In the genomic region with DNA sequence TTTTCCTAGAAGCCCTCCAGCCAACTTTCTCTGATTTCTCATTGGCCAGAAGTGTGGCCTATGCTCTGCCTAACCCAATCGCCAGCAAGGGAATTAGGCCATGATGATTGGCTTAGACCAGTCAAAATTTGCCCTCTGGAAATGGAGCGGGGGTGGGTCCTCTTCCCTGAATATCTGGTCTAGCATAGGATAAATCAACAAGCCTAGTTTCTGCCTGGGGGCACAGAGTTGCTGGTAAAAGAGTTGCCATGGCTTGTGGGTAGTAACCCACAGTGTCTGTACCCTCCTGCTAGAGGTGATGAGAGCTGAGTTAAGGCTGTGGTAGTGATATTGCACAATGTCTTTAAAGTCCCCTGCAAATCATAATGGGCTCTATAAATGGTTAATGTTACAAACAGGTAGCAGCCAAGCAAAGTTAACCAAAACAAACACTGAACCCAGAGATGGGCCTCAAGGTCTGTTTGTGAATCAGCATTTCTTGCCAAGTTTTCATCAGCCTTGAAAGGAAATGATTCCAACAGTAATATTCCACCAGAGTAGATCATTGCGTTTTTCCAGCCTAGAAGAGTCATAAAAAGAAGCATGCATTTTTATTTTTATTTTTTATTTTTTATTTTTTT, we compare ENCODE assay signal across 12 cellular contexts. TPM values are rescaled to one million over a fixed set of nuclear protein-coding genes. Genes with fewer than 3 reads are reported as not detected.
DNase-seq lines count a peak whose midpoint lies in the region; ATAC-seq and TF ChIP-seq lines count a peak whose summit lies in the region.
"Had no signal": no experiment of that assay in that cellular context is flagged by ENCODE, and none has a peak within 500 bp of the region (broad histone marks: within the 10 kb centered on the region; RNA-seq: fewer than 3 reads in every experiment).

No MANE protein-coding gene starts in this region.

- H3K4me1 ChIP-seq in DND-41 (ENCODE audit: insufficient read depth, low read length) = no peaks in the 10 kb centered on the region
- peaks cover 3% of the 10 kb centered on the region for H3K4me1 ChIP-seq in mucosa of descending colon (ENCODE audit: low read depth)
- peaks cover 0 to 1% (median 0%) of the 10 kb centered on the region in 4 donors for H3K4me1 ChIP-seq in sigmoid colon
- H3K4me1 ChIP-seq: psoas muscle had no signal

- H3K27me3 Mint-ChIP-seq in activated naive CD8-positive, alpha-beta T cell treated with anti-CD3 and anti-CD28 coated beads, Interleukin-2, amount 50 U/mL, for 24 hours = no peaks in the 10 kb centered on the region

- no peak overlapping the region for H3K4me2 ChIP-seq in DND-41 (ENCODE audit: insufficient read depth, low read length)

- H3K27me3 ChIP-seq in DND-41 (ENCODE audit: insufficient read depth, low read length, poor library complexity) (no peaks in the 10 kb centered on the region), sigmoid colon (no peaks in the 10 kb centered on the region)

- H4K20me1 ChIP-seq in DND-41 (ENCODE audit: insufficient read depth, low read length) = no peaks in the 10 kb centered on the region

- peaks cover 39% of the 10 kb centered on the region for H3K4me1 Mint-ChIP-seq in activated naive CD8-positive, alpha-beta T cell treated with anti-CD3 and anti-CD28 coated beads, Interleukin-2, amount 50 U/mL, for 24 hours

- H3K4me3 ChIP-seq in DND-41 (ENCODE audit: low read depth in 1 of 2, low read length in 2 of 2) (no peak overlapping the region), LNCaP clone FGC (ENCODE audit: low read depth, low read length) (no peak overlapping the region), mucosa of descending colon (no peak overlapping the region), sigmoid colon (no peak overlapping the region)
- H3K4me3 ChIP-seq: psoas muscle had no signal

- H3K36me3 ChIP-seq in DND-41 (ENCODE audit: insufficient read depth, low read length) = no peaks in the 10 kb centered on the region
- no peaks in the 10 kb centered on the region for H3K36me3 ChIP-seq in mucosa of descending colon (ENCODE audit: low read depth)
- H3K36me3 ChIP-seq in sigmoid colon = peaks cover 0 to 34% (median 16%) of the 10 kb centered on the region in 4 donors

- H3K27ac ChIP-seq in DND-41 (ENCODE audit: low read length) (no peak overlapping the region), sigmoid colon (no peak overlapping the region), caudate nucleus (ENCODE audit: low read depth, low read length) (no peak overlapping the region)
- H3K27ac ChIP-seq: psoas muscle had no signal

- H3K79me2 ChIP-seq in DND-41 (ENCODE audit: insufficient read depth, low read length) = no peaks in the 10 kb centered on the region

- H3K9me3 Mint-ChIP-seq in activated naive CD8-positive, alpha-beta T cell treated with anti-CD3 and anti-CD28 coated beads, Interleukin-2, amount 50 U/mL, for 24 hours = no peaks in the 10 kb centered on the region

- no peak overlapping the region for H3K9ac ChIP-seq in DND-41 (ENCODE audit: low read depth, low read length)

- H3K27ac Mint-ChIP-seq in activated naive CD8-positive, alpha-beta T cell treated with anti-CD3 and anti-CD28 coated beads, Interleukin-2, amount 50 U/mL, for 24 hours = peak overlapping the region; percentile 2

- no peak overlapping the region for H2AFZ ChIP-seq in DND-41 (ENCODE audit: low read depth, low read length)

- no peaks in the 10 kb centered on the region for H3K9me3 ChIP-seq in DND-41 (ENCODE audit: insufficient read depth, low read length, severe bottlenecking)
- no peaks in the 10 kb centered on the region for H3K9me3 ChIP-seq in mucosa of descending colon
- H3K9me3 ChIP-seq in sigmoid colon = no peaks in the 10 kb centered on the region
- H3K9me3 ChIP-seq: psoas muscle had no signal

- DNase-seq in DND-41 (no peak), LNCaP clone FGC (ENCODE audit: low read depth) (peak; percentile 37), mucosa of descending colon (no peak), sigmoid colon (no peak), caudate nucleus (lab: John Stamatoyannopoulos, UW) (no peak), NCI-H2196 (lab: John Stamatoyannopoulos, UW; ENCODE audit: unreplicated experiment) (no peak)
- no peak for DNase-seq in activated naive CD8-positive, alpha-beta T cell treated with anti-CD3 and anti-CD28 coated beads, Interleukin-2, amount 50 U/mL, for 24 hours
- DNase-seq: amygdala, hippocampal formation, NCI-H2029 treated with DMSO at 0.1 percent for 48 hours, psoas muscle had no signal

- no peak for TF ChIP-seq POLR2A in sigmoid colon (IDR thresholded peaks at IDR 0.05)

- H3K4me3 Mint-ChIP-seq in activated naive CD8-positive, alpha-beta T cell treated with anti-CD3 and anti-CD28 coated beads, Interleukin-2, amount 50 U/mL, for 24 hours = no peak overlapping the region

- ATAC-seq in DND-41 (ENCODE audit: insufficient read depth, low read depth) (peak; percentile 66), mucosa of descending colon (peak; percentile 68), GM18909 (IDR thresholded peaks at IDR 0.05; ENCODE audit: poor library complexity, unreplicated experiment) (no peak)
- no peak for ATAC-seq in activated naive CD8-positive, alpha-beta T cell treated with anti-CD3 and anti-CD28 coated beads, Interleukin-2, amount 50 U/mL, for 24 hours
- ATAC-seq: psoas muscle had no signal

- intact Hi-C loops in mucosa of descending colon (cut with DNase I, micrococcal nuclease) = no loop called here
- intact Hi-C loops in sigmoid colon (cut with DNase I) = no loop called here

- TF ChIP-seq EP300 in sigmoid colon (IDR thresholded peaks at IDR 0.05) = no peak

- TF ChIP-seq CTCF in DND-41 (IDR thresholded peaks at IDR 0.05; ENCODE audit: borderline replicate concordance, extremely low read depth, low read length, poor library complexity, severe bottlenecking) (no peak), LNCaP clone FGC (IDR thresholded peaks at IDR 0.05; ENCODE audit: control insufficient read depth, extremely low read depth, insufficient read depth) (no peak), mucosa of descending colon (IDR thresholded peaks at IDR 0.05) (no peak), sigmoid colon (IDR thresholded peaks at IDR 0.05) (no peak)

- H3K36me3 Mint-ChIP-seq in activated naive CD8-positive, alpha-beta T cell treated with anti-CD3 and anti-CD28 coated beads, Interleukin-2, amount 50 U/mL, for 24 hours (ENCODE audit: low read depth) = peaks cover 59% of the 10 kb centered on the region

- 67 to 83% methylated on average over 3 of the region's 3 CpGs for WGBS in sigmoid colon, 2 donors

RNA-seq across cellular contexts. Expression of a gene that starts 19.3 kb away (rescaled TPM):
- total RNA-seq in mucosa of descending colon = 10 to 100 TPM; 27.0 to 62.7 (median 58.0) TPM
- total RNA-seq in sigmoid colon = 10 to 100 TPM in 3 of 4 donors, 1 to 10 TPM in 1; 9.5 to 35.2 (median 19.0) TPM
- polyA plus RNA-seq in sigmoid colon = 10 to 100 TPM; 35.5 to 45.1 (median 41.4) TPM

Comparison
In these comparisons a context has a peak if more than half of its experiments do, and no peak if none do; other contexts are left out.
1. ATAC-seq: peak in DND-41 (single experiment) and mucosa of descending colon (single experiment); none in activated naive CD8-positive, alpha-beta T cell treated with anti-CD3 and anti-CD28 coated beads, Interleukin-2, amount 50 U/mL, for 24 hours (single experiment) and GM18909 (single experiment).